ENCODE assay signal across 8 cellular contexts in genomic region chr10:70106958-70107791, GRCh38. TPM values are rescaled to one million over a fixed set of nuclear protein-coding genes. Genes with fewer than 3 reads are reported as not detected.
A peak's percentile ranks its signal among the peaks of the same experiment; 100 is the strongest.
DNase-seq lines count a peak whose midpoint lies in the region; ATAC-seq, FAIRE-seq and TF ChIP-seq lines count a peak whose summit lies in the region.

No MANE protein-coding gene starts in this region.

- no peak overlapping the region for H3K4me3 ChIP-seq in Loucy (ENCODE audit: low read length, poor library complexity, severe bottlenecking)
- H3K4me3 ChIP-seq in endothelial cell of umbilical vein (replicated peaks in 1 of 3; ENCODE audit: insufficient read depth in 1 of 3, low read depth in 1 of 3, low read length in 3 of 3): no peak overlapping the region
- H3K4me3 ChIP-seq in body of pancreas: no peak overlapping the region

- no peak overlapping the region for H3K27ac ChIP-seq in endothelial cell of umbilical vein (ENCODE audit: insufficient read depth, low read depth, low read length)
- no peak overlapping the region for H3K27ac ChIP-seq in body of pancreas

- H3K9me3 ChIP-seq in Loucy (ENCODE audit: insufficient read depth, low read depth, low read length) (no peaks in the 10 kb centered on the region), endothelial cell of umbilical vein (replicated peaks; ENCODE audit: control insufficient read depth, insufficient read depth, low read length) (no peaks in the 10 kb centered on the region), body of pancreas (no peaks in the 10 kb centered on the region)

- H2AFZ ChIP-seq in Loucy (ENCODE audit: low read length): no peak overlapping the region
- no peak overlapping the region for H2AFZ ChIP-seq in endothelial cell of umbilical vein (ENCODE audit: low read depth, low read length)

- TF ChIP-seq POLR2A in endothelial cell of umbilical vein (IDR thresholded peaks at IDR 0.05; ENCODE audit: low read depth, low read length) (no peak), body of pancreas (IDR thresholded peaks at IDR 0.05) (no peak)

- peak; percentile 38 for DNase-seq in stimulated activated CD4-positive, alpha-beta T cell treated with anti-CD3 and anti-CD28 coated beads, Interleukin-15, amount 100 ng/mL, for 24 hours
- DNase-seq in stimulated activated CD4-positive, alpha-beta T cell treated with anti-CD3 and anti-CD28 coated beads, Interleukin-12 subunit alpha, Interleukin-12 subunit beta, amount 100 ng/mL, for 4 hours: no peak
- DNase-seq in endothelial cell of umbilical vein (ENCODE audit: low read depth, low spot score) (no peak), body of pancreas (no peak), NCI-H748 (lab: John Stamatoyannopoulos, UW; ENCODE audit: unreplicated experiment) (no peak)
- DNase-seq in effector CD8-positive, alpha-beta T cell (lab: John Stamatoyannopoulos, UW): no peak

- POLR2A ChIA-PET in endothelial cell of umbilical vein (lab: Charles Lee): no interaction called here

- intact Hi-C loops in endothelial cell of umbilical vein (cut with micrococcal nuclease): no loop called here
- intact Hi-C loops in body of pancreas (cut with DNase I): no loop called here

- H3K4me1 ChIP-seq in Loucy (ENCODE audit: insufficient read depth, low read length, poor library complexity, severe bottlenecking): no peaks in the 10 kb centered on the region
- H3K4me1 ChIP-seq in endothelial cell of umbilical vein (ENCODE audit: control insufficient read depth, extremely low read depth, insufficient read depth, low read length): no peaks in the 10 kb centered on the region
- peaks cover 6% of the 10 kb centered on the region for H3K4me1 ChIP-seq in body of pancreas

- no peak for ATAC-seq in body of pancreas
- no peak for ATAC-seq in HG03342 (IDR thresholded peaks at IDR 0.05; ENCODE audit: unreplicated experiment)

- H3K9me1 ChIP-seq in endothelial cell of umbilical vein (replicated peaks; ENCODE audit: control insufficient read depth, extremely low read depth, insufficient read depth, low read length): no peaks in the 10 kb centered on the region

- 79 to 87% methylated on average over 8 to 22 of the region's 22 CpGs for WGBS in body of pancreas, 2 donors

- no peak for FAIRE-seq in endothelial cell of umbilical vein (lab: Jason Lieb, UNC)

- H3K9me2 ChIP-seq in Loucy (replicated peaks; ENCODE audit: low read depth, low read length): no peaks in the 10 kb centered on the region

- no peaks in the 10 kb centered on the region for H4K20me1 ChIP-seq in Loucy (ENCODE audit: insufficient read depth, low read length, poor library complexity, severe bottlenecking)
- no peaks in the 10 kb centered on the region for H4K20me1 ChIP-seq in endothelial cell of umbilical vein (replicated peaks; ENCODE audit: control insufficient read depth, extremely low read depth, insufficient read depth, low read length)

- H3K36me3 ChIP-seq in Loucy (ENCODE audit: insufficient read depth, low read length) (peaks cover 5% of the 10 kb centered on the region; the same call in 1 of the 2 replicates), endothelial cell of umbilical vein (ENCODE audit: control insufficient read depth in 2 of 2, extremely low read depth in 1 of 2, insufficient read depth in 2 of 2, low read length in 2 of 2) (no peaks in the 10 kb centered on the region), body of pancreas (replicated peaks in 1 of 2; ENCODE audit: insufficient read depth in 1 of 2, low read depth in 2 of 2) (peaks cover 0 to 5% of the 10 kb centered on the region in 2 donors)

- CTCF ChIA-PET in endothelial cell of umbilical vein (lab: Charles Lee): interaction anchor here (1.0 to 2.4 kb wide), 4 partner anchors 9 to 14 kb away, joined by 3 to 25 read pairs (median 6); no protein-coding TSS in a partner anchor

- dilution Hi-C loops in endothelial cell of umbilical vein (cut with MboI; ENCODE audit: extremely low pct_ligation_motif_present, low sequenced_read_pairs): no loop called here

- no peak overlapping the region for H3K9ac ChIP-seq in Loucy (ENCODE audit: low read depth, low read length, poor library complexity, severe bottlenecking)
- H3K9ac ChIP-seq in endothelial cell of umbilical vein (replicated peaks; ENCODE audit: extremely low read depth, insufficient read depth, low read length): no peak overlapping the region

- H3K4me2 ChIP-seq in Loucy (ENCODE audit: low read depth, low read length, poor library complexity, severe bottlenecking) (no peak overlapping the region), endothelial cell of umbilical vein (ENCODE audit: insufficient read depth, low read length) (no peak overlapping the region)

- H3K27me3 ChIP-seq in Loucy (ENCODE audit: insufficient read depth, low read length, poor library complexity, severe bottlenecking): no peaks in the 10 kb centered on the region
- H3K27me3 ChIP-seq in endothelial cell of umbilical vein (ENCODE audit: control insufficient read depth in 2 of 2, insufficient read depth in 2 of 2, low read length in 2 of 2): peaks cover 0 to under 1% of the 10 kb centered on the region in 2 experiments
- no peaks in the 10 kb centered on the region for H3K27me3 ChIP-seq in body of pancreas

- BruUV-seq in endothelial cell of umbilical vein (replicated peaks; lab: Mats Ljungman, UMichigan): no TSS peak

- H3K79me2 ChIP-seq in Loucy (ENCODE audit: insufficient read depth, low read length): no peaks in the 10 kb centered on the region
- no peaks in the 10 kb centered on the region for H3K79me2 ChIP-seq in endothelial cell of umbilical vein (ENCODE audit: control insufficient read depth, insufficient read depth, low read length)

- TF ChIP-seq CTCF in Loucy (conservative IDR thresholded peaks at IDR 0.05; ENCODE audit: low read length) (peak; percentile 64), endothelial cell of umbilical vein (IDR thresholded peaks at IDR 0.05; ENCODE audit: extremely low read depth in 1 of 2, insufficient read depth in 1 of 2, low read depth in 1 of 2, low read length in 2 of 2) (peak; percentile 51 to 63), body of pancreas (IDR thresholded peaks at IDR 0.05) (peak in 2 of 7 experiments; percentile 8 to 16)

- H3F3A ChIP-seq in Loucy (ENCODE audit: low read depth): no peaks in the 10 kb centered on the region

TF ChIP-seq in endothelial cell of umbilical vein, 7 proteins besides CTCF, POLR2A, EP300 and RAD21:
- no peak for TF ChIP-seq MYC (IDR thresholded peaks at IDR 0.05; ENCODE audit: low read depth, low read length)
- no peak for TF ChIP-seq GATA2 (IDR thresholded peaks at IDR 0.05; ENCODE audit: insufficient read depth, insufficient read length, low read depth, low read length)
- TF ChIP-seq JUN (IDR thresholded peaks at IDR 0.05; ENCODE audit: borderline replicate concordance, insufficient read depth, insufficient read length, low read depth): no peak
- TF ChIP-seq FOS (IDR thresholded peaks at IDR 0.05; ENCODE audit: borderline replicate concordance, insufficient read depth, low read length): no peak
- TF ChIP-seq, protein P1, sequence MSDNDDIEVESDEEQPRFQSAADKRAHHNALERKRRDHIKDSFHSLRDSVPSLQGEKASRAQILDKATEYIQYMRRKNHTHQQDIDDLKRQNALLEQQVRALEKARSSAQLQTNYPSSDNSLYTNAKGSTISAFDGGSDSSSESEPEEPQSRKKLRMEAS (IDR thresholded peaks at IDR 0.05; ENCODE audit: insufficient read depth, insufficient read length): no peak
- no peak for TF ChIP-seq EZH2 (IDR thresholded peaks at IDR 0.05; ENCODE audit: borderline replicate concordance, low read depth, low read length, severe bottlenecking)
- TF ChIP-seq POLR2AphosphoS5 (IDR thresholded peaks at IDR 0.05; ENCODE audit: insufficient read depth, low read depth, low read length): no peak
TF ChIP-seq in endothelial cell of umbilical vein: peak in this region for 0.

RNA-seq across cellular contexts. Expression of gene AIFM2, which starts 25.4 kb away (rescaled TPM):
- total RNA-seq in endothelial cell of umbilical vein (6.6 and 8.7 TPM in 2 replicates), body of pancreas (10 to 100 TPM in 1 of 2 donors, 1 to 10 TPM in 1; 4.2 to 12.2 TPM)
- polyA plus RNA-seq in endothelial cell of umbilical vein: 6.6 and 6.9 TPM in 2 replicates
- 6.2 and 6.3 TPM in 2 replicates for polyA plus RNA-seq in endothelial cell of umbilical vein (2011; cell fraction: cytosol; rRNA removed)
- polyA plus RNA-seq in endothelial cell of umbilical vein (2011; cell fraction: nucleus; rRNA removed): 6.4 and 7.0 TPM in 2 replicates
- polyA plus RNA-seq in endothelial cell of umbilical vein (2012): 7.6 and 9.3 TPM in 2 replicates
- polyA minus RNA-seq in endothelial cell of umbilical vein: 5.4 and 5.8 TPM in 2 replicates
- polyA minus RNA-seq in endothelial cell of umbilical vein (2011; cell fraction: cytosol; rRNA and poly(A)+ RNA removed): 10.9 TPM
- polyA minus RNA-seq in endothelial cell of umbilical vein (2011; cell fraction: nucleus; rRNA and poly(A)+ RNA removed): 2.8 and 2.9 TPM in 2 replicates

RNA-seq across cellular contexts. Expression of gene TYSND1, which starts 39.3 kb away (rescaled TPM):
- total RNA-seq in endothelial cell of umbilical vein: 6.7 and 7.8 TPM in 2 replicates
- 5.1 and 5.9 TPM in 2 replicates for polyA plus RNA-seq in endothelial cell of umbilical vein
- polyA plus RNA-seq in endothelial cell of umbilical vein (2011; cell fraction: cytosol; rRNA removed): 3.5 and 3.9 TPM in 2 replicates
- 11.1 and 11.4 TPM in 2 replicates for polyA plus RNA-seq in endothelial cell of umbilical vein (2011; cell fraction: nucleus; rRNA removed)
- polyA plus RNA-seq in endothelial cell of umbilical vein (2012): 5.7 and 7.2 TPM in 2 replicates
- polyA minus RNA-seq in endothelial cell of umbilical vein: 3.7 and 5.0 TPM in 2 replicates
- polyA minus RNA-seq in endothelial cell of umbilical vein (2011; cell fraction: cytosol; rRNA and poly(A)+ RNA removed): 11.6 TPM
- polyA minus RNA-seq in endothelial cell of umbilical vein (2011; cell fraction: nucleus; rRNA and poly(A)+ RNA removed): 3.1 and 3.8 TPM in 2 replicates
- total RNA-seq in body of pancreas: 10 to 100 TPM; 16.2 to 17.6 TPM

RNA-seq across cellular contexts. Expression of gene MACROH2A2, which starts 54.5 kb away (rescaled TPM):
- not detected in 2 replicates for total RNA-seq in endothelial cell of umbilical vein
- 0.08 TPM in 1 of 2 replicates, not detected in the other for polyA plus RNA-seq in endothelial cell of umbilical vein
- 0.08 and 0.10 TPM in 2 replicates for polyA plus RNA-seq in endothelial cell of umbilical vein (2011; cell fraction: cytosol; rRNA removed)
- not detected in 2 replicates for polyA plus RNA-seq in endothelial cell of umbilical vein (2011; cell fraction: nucleus; rRNA removed)
- 0.24 and 0.72 TPM in 2 replicates for polyA plus RNA-seq in endothelial cell of umbilical vein (2012)
- polyA minus RNA-seq in endothelial cell of umbilical vein: not detected in 2 replicates
- polyA minus RNA-seq in endothelial cell of umbilical vein (2011; cell fraction: cytosol; rRNA and poly(A)+ RNA removed): not detected
- polyA minus RNA-seq in endothelial cell of umbilical vein (2011; cell fraction: nucleus; rRNA and poly(A)+ RNA removed): not detected in 2 replicates
- total RNA-seq in body of pancreas: 10 to 100 TPM in 1 of 2 donors, under 1 TPM in 1; 0.99 to 10.6 TPM
